Comparison of ENCODE assay signal across 1 cellular context in the genomic region with DNA sequence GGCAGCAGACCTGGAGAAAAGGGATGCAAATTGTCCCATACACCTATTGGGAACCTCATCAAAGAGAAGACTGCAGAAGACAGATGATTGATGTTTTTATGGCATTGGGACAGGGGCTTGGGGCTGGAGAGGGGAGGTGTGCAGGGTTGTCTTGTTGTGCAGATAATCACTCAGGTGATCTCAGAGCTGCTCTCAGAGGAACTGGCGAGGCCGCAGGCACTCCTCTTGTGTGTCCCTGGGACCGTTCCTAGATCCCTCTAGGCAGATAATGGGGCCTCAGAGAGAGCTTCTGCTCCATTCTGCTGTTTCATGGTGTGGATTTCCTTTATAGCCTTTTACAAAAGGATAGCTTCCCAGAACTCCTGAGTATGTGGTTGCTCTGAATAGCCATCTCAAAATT.
TF ChIP-seq lines count a peak whose summit lies in the region.

No MANE protein-coding gene starts in this region.

TF ChIP-seq in HepG2, 621 proteins besides CTCF, POLR2A, EP300 and RAD21:
- TF ChIP-seq MAFF (IDR thresholded peaks at IDR 0.05; ENCODE audit: low read depth, low read length) = no peak
- no peak for TF ChIP-seq ZNF563 (CRISPR knock-in tag; IDR thresholded peaks at IDR 0.05)
- TF ChIP-seq ZNF543 (CRISPR knock-in tag; IDR thresholded peaks at IDR 0.05) = no peak
- no peak for TF ChIP-seq ARNTL (CRISPR knock-in tag; IDR thresholded peaks at IDR 0.05)
- no peak for TF ChIP-seq NR3C1 (CRISPR knock-in tag; IDR thresholded peaks at IDR 0.05)
- TF ChIP-seq SAP130 (CRISPR knock-in tag; IDR thresholded peaks at IDR 0.05; ENCODE audit: low read depth) = 0 out of 2 replicates have a peak, but pooled peaks have one; percentile 8
- no peak for TF ChIP-seq NRL (CRISPR knock-in tag; IDR thresholded peaks at IDR 0.05; ENCODE audit: borderline replicate concordance)
- no peak for TF ChIP-seq FIP1L1 (IDR thresholded peaks at IDR 0.05; ENCODE audit: borderline replicate concordance, insufficient read depth, low read depth, low read length)
- no peak for TF ChIP-seq KLF12 (CRISPR knock-in tag; IDR thresholded peaks at IDR 0.05; ENCODE audit: borderline replicate concordance)
- no peak for TF ChIP-seq GZF1 (CRISPR knock-in tag; IDR thresholded peaks at IDR 0.05)
- TF ChIP-seq ZNF33A (CRISPR knock-in tag; IDR thresholded peaks at IDR 0.05; ENCODE audit: borderline replicate concordance) = no peak
- TF ChIP-seq RFX1 (IDR thresholded peaks at IDR 0.05) = no peak
- TF ChIP-seq FOXA1 (IDR thresholded peaks at IDR 0.05) = no peak
- no peak for TF ChIP-seq FOXA1 (CRISPR knock-in tag; IDR thresholded peaks at IDR 0.05)
- TF ChIP-seq IRF2 (CRISPR knock-in tag; IDR thresholded peaks at IDR 0.05) = 0 out of 2 replicates have a peak, but pooled peaks have one; percentile 17
TF ChIP-seq in HepG2: peak in this region for 2.
